Comparison of ENCODE assay signal across 40 cellular contexts in the genomic region with DNA sequence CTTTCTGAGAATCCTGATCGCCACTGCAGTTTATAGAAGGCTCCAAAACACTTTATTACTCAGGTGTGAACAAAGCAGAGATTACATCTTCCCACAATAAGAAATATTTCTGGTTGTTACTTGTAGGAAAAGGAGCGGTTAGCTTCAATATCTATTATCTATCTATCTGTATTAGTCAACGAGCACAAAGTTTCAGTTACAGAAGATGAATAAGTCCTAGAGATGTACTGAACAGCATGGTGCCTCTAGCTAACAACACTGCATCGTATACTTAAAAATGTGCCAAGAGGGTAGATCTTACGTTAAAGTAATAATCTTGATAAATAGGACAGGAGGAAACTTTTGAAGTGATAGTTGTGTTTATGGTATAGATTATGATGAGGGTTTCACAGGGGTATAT. TPM values are rescaled to one million over a fixed set of nuclear protein-coding genes. Genes with fewer than 3 reads are reported as not detected.
"Had no signal": no experiment of that assay in that cellular context is flagged by ENCODE, and none has a peak within 500 bp of the region (broad histone marks: within the 10 kb centered on the region; RNA-seq: fewer than 3 reads in every experiment).

No MANE protein-coding gene starts in this region.

- H3K4me3 ChIP-seq: ascending aorta, cardiac muscle cell had no signal

- H3K27me3 Mint-ChIP-seq: activated naive CD8-positive, alpha-beta T cell; central memory CD8-positive, alpha-beta T cell had no signal

- H3K27ac ChIP-seq: ascending aorta, cardiac muscle cell, VCaP had no signal

- H3K36me3 Mint-ChIP-seq: activated CD4-positive, alpha-beta memory T cell treated with anti-CD3 and anti-CD28 coated beads for 36 hours; activated naive CD8-positive, alpha-beta T cell; brain had no signal

- H3K36me3 ChIP-seq: ascending aorta, cardiac muscle cell had no signal

- H3K4me1 ChIP-seq: ascending aorta had no signal

- DNase-seq: activated B cell treated with CpG ODN at 0.5 μM for 24 hours; activated CD4-positive, alpha-beta memory T cell treated with anti-CD3 and anti-CD28 coated beads for 36 hours; activated CD4-positive, alpha-beta T cell treated with anti-CD3 and anti-CD28 coated beads for 4 hours; activated CD4-positive, alpha-beta T cell treated with anti-CD3 and anti-CD28 coated beads, Interleukin-2, amount 10 ng/mL, durations not matched to agents 24 days and 14 days; activated CD4-positive, alpha-beta T cell treated with anti-CD3 and anti-CD28 coated beads, Interleukin-2, amount 50 U/mL, for 1 hour; activated CD4-positive, alpha-beta T cell treated with anti-CD3 and anti-CD28 coated beads, Interleukin-2, amount 50 U/mL, for 4 hours; activated CD4-positive, CD25-positive, alpha-beta regulatory T cell treated with anti-CD3 and anti-CD28 coated beads, Interleukin-2, amount 50 U/mL, for 72 hours; activated CD8-positive, alpha-beta memory T cell treated with anti-CD3 and anti-CD28 coated beads, Interleukin-2, amount 50 U/mL, for 4 hours; activated CD8-positive, alpha-beta T cell treated with anti-CD3 and anti-CD28 coated beads for 36 hours; activated effector memory CD4-positive, alpha-beta T cell treated with Interleukin-2 at 50 U/mL for 16 hours; activated gamma-delta T cell; activated naive CD4-positive, alpha-beta T cell treated with anti-CD3 and anti-CD28 coated beads, Interleukin-2, amount 10 ng/mL, durations not matched to agents 7 days and 5 days; activated naive CD4-positive, alpha-beta T cell treated with Interleukin-2 at 50 U/mL for 16 hours; activated naive CD8-positive, alpha-beta T cell treated with anti-CD3 and anti-CD28 coated beads, Interleukin-2, amount 10 ng/mL, durations not matched to agents 7 days and 5 days; activated naive CD8-positive, alpha-beta T cell treated with anti-CD3 and anti-CD28 coated beads, Interleukin-2, amount 50 U/mL, for 24 hours; activated T-cell treated with anti-CD3 and anti-CD28 coated beads for 4 hours; activated T-cell treated with anti-CD3 and anti-CD28 coated beads, Interleukin-2, amount 50 U/mL, for 1 hour; activated T-cell treated with anti-CD3 and anti-CD28 coated beads, Interleukin-2, amount 50 U/mL, for 4 hours; activated T-cell treated with anti-CD3 and anti-CD28 coated beads, Interleukin-2, amount 50 U/mL, for 72 hours; amygdala; anterior cingulate cortex; caudate nucleus; cerebellar nuclear complex; SW 1271; T-helper 1 cell; T-helper 2 cell; T-helper 9 cell had no signal

- H3K4me1 Mint-ChIP-seq: activated naive CD4-positive, alpha-beta T cell treated with anti-CD3 and anti-CD28 coated beads, Interleukin-2, amount 50 U/mL, for 24 hours; brain had no signal

- ATAC-seq: activated CD8-positive, alpha-beta T cell treated with anti-CD3 and anti-CD28 coated beads for 36 hours; activated naive CD8-positive, alpha-beta T cell treated with anti-CD3 and anti-CD28 coated beads, Interleukin-2, amount 50 U/mL, for 24 hours; activated T-cell treated with anti-CD3 and anti-CD28 coated beads, Interleukin-2, amount 50 U/mL, for 72 hours had no signal

- H3K4me3 Mint-ChIP-seq: activated B cell treated with CpG ODN at 0.5 μM for 24 hours; activated CD4-positive, alpha-beta memory T cell treated with anti-CD3 and anti-CD28 coated beads for 36 hours; activated CD4-positive, alpha-beta T cell treated with anti-CD3 and anti-CD28 coated beads, Interleukin-2, amount 10 ng/mL, durations not matched to agents 24 days and 14 days; activated CD8-positive, alpha-beta T cell treated with anti-CD3 and anti-CD28 coated beads for 36 hours; activated naive CD4-positive, alpha-beta T cell treated with anti-CD3 and anti-CD28 coated beads, Interleukin-2, amount 10 ng/mL, durations not matched to agents 7 days and 5 days; activated naive CD4-positive, alpha-beta T cell treated with anti-CD3 and anti-CD28 coated beads, Interleukin-2, amount 50 U/mL, for 24 hours; activated naive CD8-positive, alpha-beta T cell; activated naive CD8-positive, alpha-beta T cell treated with anti-CD3 and anti-CD28 coated beads, Interleukin-2, amount 10 ng/mL, durations not matched to agents 7 days and 5 days; activated naive CD8-positive, alpha-beta T cell treated with anti-CD3 and anti-CD28 coated beads, Interleukin-2, amount 50 U/mL, for 24 hours; activated T-cell treated with anti-CD3 and anti-CD28 coated beads, Interleukin-2, amount 50 U/mL, for 4 hours; activated T-cell treated with anti-CD3 and anti-CD28 coated beads, Interleukin-2, amount 50 U/mL, for 72 hours; activated T-helper 1 cell treated with anti-CD3 and anti-CD28 coated beads, Interleukin-12 subunit alpha, Interleukin-12 subunit beta, Interleukin-2, Interleukin-4 antibody, amounts not matched to agents 30 ng/mL and 10 ng/mL and 1 ng/mL, durations not matched to agents 14 hours and 24 hours and 36 hours; brain; central memory CD8-positive, alpha-beta T cell; T-helper 1 cell treated with Interleukin-12 subunit alpha and Interleukin-12 subunit beta and Interleukin-4 antibody, amounts not matched to agents 30 μg/mL and 1 μg/mL, for 36 hours; T-helper 2 cell treated with Interferon-gamma antibody and Interleukin-4, amounts not matched to agents 5 μg/mL and 100 μg/mL, for 36 hours had no signal

- H3K27ac Mint-ChIP-seq: activated B cell treated with CpG ODN at 0.5 μM for 24 hours; activated CD4-positive, alpha-beta memory T cell treated with anti-CD3 and anti-CD28 coated beads for 36 hours; activated CD4-positive, alpha-beta T cell treated with anti-CD3 and anti-CD28 coated beads, Interleukin-2, amount 10 ng/mL, durations not matched to agents 24 days and 14 days; activated CD8-positive, alpha-beta T cell treated with anti-CD3 and anti-CD28 coated beads for 36 hours; activated naive CD4-positive, alpha-beta T cell treated with anti-CD3 and anti-CD28 coated beads, Interleukin-2, amount 10 ng/mL, durations not matched to agents 7 days and 5 days; activated naive CD4-positive, alpha-beta T cell treated with anti-CD3 and anti-CD28 coated beads, Interleukin-2, amount 50 U/mL, for 24 hours; activated naive CD8-positive, alpha-beta T cell; activated naive CD8-positive, alpha-beta T cell treated with anti-CD3 and anti-CD28 coated beads, Interleukin-2, amount 10 ng/mL, durations not matched to agents 7 days and 5 days; activated naive CD8-positive, alpha-beta T cell treated with anti-CD3 and anti-CD28 coated beads, Interleukin-2, amount 50 U/mL, for 24 hours; activated T-cell treated with anti-CD3 and anti-CD28 coated beads, Interleukin-2, amount 50 U/mL, for 72 hours; activated T-helper 1 cell treated with anti-CD3 and anti-CD28 coated beads, Interleukin-12 subunit alpha, Interleukin-12 subunit beta, Interleukin-2, Interleukin-4 antibody, amounts not matched to agents 30 ng/mL and 10 ng/mL and 1 ng/mL, durations not matched to agents 14 hours and 24 hours and 36 hours; activated T-helper 2 cell treated with anti-CD3 and anti-CD28 coated beads, Interferon-gamma antibody, Interleukin-2, Interleukin-4, amounts not matched to agents 10 μg/mL and 5 μg/mL and 100 μg/mL, durations not matched to agents 14 hours and 24 hours and 36 hours; brain; T-helper 1 cell treated with Interleukin-12 subunit alpha and Interleukin-12 subunit beta and Interleukin-4 antibody, amounts not matched to agents 30 μg/mL and 1 μg/mL, for 36 hours; T-helper 2 cell treated with Interferon-gamma antibody and Interleukin-4, amounts not matched to agents 5 μg/mL and 100 μg/mL, for 36 hours had no signal

- H3K27me3 ChIP-seq: ascending aorta, cardiac muscle cell had no signal

- H3K9me3 Mint-ChIP-seq: activated naive CD8-positive, alpha-beta T cell treated with anti-CD3 and anti-CD28 coated beads, Interleukin-2, amount 50 U/mL, for 24 hours; central memory CD8-positive, alpha-beta T cell had no signal

- H3K9me3 ChIP-seq: ascending aorta had no signal

RNA-seq across cellular contexts. Expression of gene CCR3, which starts 10.9 kb away (rescaled TPM):
- total RNA-seq: activated B cell treated with CpG ODN at 0.5 μM for 24 hours; activated CD4-positive, alpha-beta memory T cell treated with anti-CD3 and anti-CD28 coated beads for 36 hours; activated CD4-positive, alpha-beta T cell treated with anti-CD3 and anti-CD28 coated beads, Interleukin-2, amount 10 ng/mL, durations not matched to agents 24 days and 14 days; activated CD8-positive, alpha-beta memory T cell treated with anti-CD3 and anti-CD28 coated beads for 36 hours; activated CD8-positive, alpha-beta T cell treated with anti-CD3 and anti-CD28 coated beads for 36 hours; activated T-cell treated with anti-CD3 and anti-CD28 coated beads, Interleukin-2, amount 50 U/mL, for 4 hours; activated T-cell treated with anti-CD3 and anti-CD28 coated beads, Interleukin-2, amount 50 U/mL, for 72 hours; activated T-helper 1 cell treated with anti-CD3 and anti-CD28 coated beads, Interleukin-12 subunit alpha, Interleukin-12 subunit beta, Interleukin-2, Interleukin-4 antibody, amounts not matched to agents 30 ng/mL and 10 ng/mL and 1 ng/mL, durations not matched to agents 14 hours and 24 hours and 36 hours; activated T-helper 2 cell treated with anti-CD3 and anti-CD28 coated beads, Interferon-gamma antibody, Interleukin-2, Interleukin-4, amounts not matched to agents 10 μg/mL and 5 μg/mL and 100 μg/mL, durations not matched to agents 14 hours and 24 hours and 36 hours; ascending aorta; bronchial epithelial cell; cardiac muscle cell had no signal

RNA-seq across cellular contexts. Expression of gene CCR1, which starts 23.2 kb away (rescaled TPM):
- total RNA-seq: bronchial epithelial cell, cardiac muscle cell had no signal
